ENCODE assay signal across 14 cellular contexts in genomic region chr2:18077211-18077610, GRCh38.
"Had no signal": no experiment of that assay in that cellular context is flagged by ENCODE, and none has a peak within 500 bp of the region (broad histone marks: within the 10 kb centered on the region; RNA-seq: fewer than 3 reads in every experiment).

No MANE protein-coding gene starts in this region.

- H3K4me3 ChIP-seq: adrenal gland, esophagus muscularis mucosa, heart left ventricle, lung, mucosa of descending colon, right lobe of liver, upper lobe of right lung had no signal

- DNase-seq: activated CD4-positive, alpha-beta T cell treated with anti-CD3 and anti-CD28 coated beads for 48 hours; activated naive CD4-positive, alpha-beta T cell treated with anti-CD3 and anti-CD28 coated beads for 36 hours; adrenal gland; heart left ventricle; left colon; mucosa of descending colon; occipital lobe; right lobe of liver; stimulated activated CD4-positive, alpha-beta T cell treated with anti-CD3 and anti-CD28 coated beads, Interleukin-12 subunit alpha, Interleukin-12 subunit beta, amount 100 ng/mL, for 4 hours; stimulated activated naive CD4-positive, alpha-beta T cell; T-cell; upper lobe of right lung had no signal

- H3K4me1 ChIP-seq: adrenal gland, heart left ventricle, right lobe of liver, upper lobe of right lung had no signal

- H3K36me3 ChIP-seq: adrenal gland, esophagus muscularis mucosa, heart left ventricle, right lobe of liver, upper lobe of right lung had no signal

- H3K27me3 ChIP-seq: adrenal gland, esophagus muscularis mucosa, heart left ventricle, right lobe of liver, upper lobe of right lung had no signal

- H3K9me3 ChIP-seq: adrenal gland, esophagus muscularis mucosa, mucosa of descending colon, right lobe of liver, upper lobe of right lung had no signal
